20 cellular contexts compared by ENCODE assay signal in the genomic region with DNA sequence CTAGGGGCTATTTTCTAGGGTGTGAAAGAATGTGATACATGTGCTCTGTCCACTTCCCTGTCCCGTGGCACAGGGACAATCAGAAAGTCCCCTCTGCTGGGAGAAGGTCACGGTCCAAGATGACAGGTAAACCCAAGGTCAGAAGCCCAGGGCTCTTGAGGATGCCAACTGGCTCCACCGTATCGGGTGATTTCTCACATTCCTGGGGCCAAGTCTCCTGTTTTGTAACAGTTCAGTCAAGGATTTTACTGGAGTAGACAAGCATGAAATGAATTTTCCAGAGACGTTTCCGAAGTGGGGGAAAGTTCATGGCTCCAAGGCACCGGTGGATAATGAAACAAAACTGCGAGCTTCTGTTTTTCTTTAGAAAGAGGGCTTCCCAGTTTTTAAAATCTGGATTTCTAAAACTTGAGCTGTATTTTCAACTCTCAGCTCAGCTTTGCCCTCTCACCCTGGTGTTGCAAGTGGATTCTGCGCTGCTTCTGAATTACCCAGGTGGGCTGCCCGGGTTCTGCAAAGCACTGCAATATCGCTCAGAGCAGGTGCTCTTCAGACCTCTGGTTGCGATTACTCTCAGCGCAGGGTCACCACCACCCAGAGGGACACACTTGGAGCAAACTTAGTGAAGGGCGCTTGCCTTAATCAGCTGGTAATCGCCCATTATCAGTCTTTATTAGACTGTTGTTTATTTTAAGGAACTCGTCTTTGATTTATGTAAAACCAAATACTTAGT.
A peak's percentile ranks its signal among the peaks of the same experiment; 100 is the strongest.
DNase-seq lines count a peak whose midpoint lies in the region; ATAC-seq and TF ChIP-seq lines count a peak whose summit lies in the region.
"Had no signal": no experiment of that assay in that cellular context is flagged by ENCODE, and none has a peak within 500 bp of the region (broad histone marks: within the 10 kb centered on the region; RNA-seq: fewer than 3 reads in every experiment).

No MANE protein-coding gene starts in this region.

- no peak overlapping the region for H3K9ac ChIP-seq in trophoblast cell (ENCODE audit: low read length)

- H3K27ac ChIP-seq in heart left ventricle (peak overlapping the region in 5 of 12 donors; percentile 6 to 44 (median 30)), right atrium auricular region (peak overlapping the region in 1 of 2 donors; percentile 23), trophoblast cell (ENCODE audit: low read depth, low read length) (no peak overlapping the region), tibial artery (no peak overlapping the region), transverse colon (no peak overlapping the region)
- H3K27ac ChIP-seq: PC-9 had no signal

- peaks cover 4% of the 10 kb centered on the region for H3K4me1 Mint-ChIP-seq in endothelial cell (ENCODE audit: unreplicated experiment)
- H3K4me1 Mint-ChIP-seq: central memory CD8-positive, alpha-beta T cell; endodermal cell had no signal

- H3K27me3 ChIP-seq in heart left ventricle (no peaks in the 10 kb centered on the region), right atrium auricular region (no peaks in the 10 kb centered on the region), trophoblast cell (ENCODE audit: insufficient read depth, low read length) (no peaks in the 10 kb centered on the region), tibial artery (no peaks in the 10 kb centered on the region), transverse colon (peaks cover 7% of the 10 kb centered on the region)

- H3K4me2 ChIP-seq in trophoblast cell (ENCODE audit: low read length), result no peak overlapping the region
- H3K4me2 ChIP-seq: PC-9 had no signal

- no peak overlapping the region for H3K18ac ChIP-seq in trophoblast cell (ENCODE audit: low read length)

- no peak overlapping the region for H2AK5ac ChIP-seq in trophoblast cell (ENCODE audit: low read length)

- H3K36me3 ChIP-seq in heart left ventricle (no peaks in the 10 kb centered on the region), right atrium auricular region (no peaks in the 10 kb centered on the region), trophoblast cell (ENCODE audit: control insufficient read depth in 1 of 2, insufficient read depth in 2 of 2, low read length in 2 of 2) (no peaks in the 10 kb centered on the region), tibial artery (no peaks in the 10 kb centered on the region), transverse colon (no peaks in the 10 kb centered on the region)

- in situ Hi-C loops in transverse colon (cut with MboI; ENCODE audit: low pct_ligation_motif_present in 1 of 4, low pct_unique_long_range_greater_than_20kb in 1 of 4, low sequenced_read_pairs in 3 of 4), result no loop called here

- H3K4me3 ChIP-seq in heart left ventricle (peak overlapping the region in 8 of 12 donors; percentile 20 to 42 (median 36)), right atrium auricular region (peak overlapping the region in 1 of 2 donors; percentile 2), fibroblast of villous mesenchyme (ENCODE audit: low read depth, low read length) (peak overlapping the region; percentile 38), trophoblast cell (ENCODE audit: low read depth, low read length) (no peak overlapping the region), tibial artery (peak overlapping the region; percentile 1 to 25), transverse colon (no peak overlapping the region)
- H3K4me3 ChIP-seq: PC-9 had no signal

- no peak overlapping the region for H3K4ac ChIP-seq in trophoblast cell (ENCODE audit: low read depth, low read length)

- no peaks in the 10 kb centered on the region for H3K79me1 ChIP-seq in trophoblast cell (ENCODE audit: low read length)

- 55 to 73% (median 66%) methylated on average over 16 of the region's 16 CpGs for WGBS in heart left ventricle, 4 donors
- WGBS in trophoblast cell (ENCODE audit: extremely low coverage, insufficient coverage, insufficient read length), result no CpG with 5 or more reads among the region's 16 CpGs
- 74 to 80% methylated on average over 11 to 16 of the region's 16 CpGs for WGBS in transverse colon (ENCODE audit: low coverage in 1 of 2), 2 donors

- no peaks in the 10 kb centered on the region for H3K27me3 Mint-ChIP-seq in endothelial cell (ENCODE audit: unreplicated experiment)
- H3K27me3 Mint-ChIP-seq: CD4-positive, CD25-positive, alpha-beta regulatory T cell had no signal

- no peaks in the 10 kb centered on the region for H3K79me2 ChIP-seq in trophoblast cell (ENCODE audit: control insufficient read depth, insufficient read depth, low read length, poor library complexity)

- H2BK12ac ChIP-seq in trophoblast cell (ENCODE audit: low read length), result no peak overlapping the region

- H2BK5ac ChIP-seq in trophoblast cell (ENCODE audit: low read depth, low read length, poor library complexity), result no peak overlapping the region

- H3K4me3 Mint-ChIP-seq in endothelial cell (ENCODE audit: unreplicated experiment), result no peak overlapping the region
- H3K4me3 Mint-ChIP-seq: activated CD8-positive, alpha-beta T cell treated with anti-CD3 and anti-CD28 coated beads for 36 hours; activated naive CD8-positive, alpha-beta T cell treated with anti-CD3 and anti-CD28 coated beads for 36 hours; activated T-cell treated with anti-CD3 and anti-CD28 coated beads, Interleukin-2, amount 50 U/mL, for 72 hours; CD4-positive, CD25-positive, alpha-beta regulatory T cell; central memory CD8-positive, alpha-beta T cell; endodermal cell; type B pancreatic cell had no signal

- H3K4me1 ChIP-seq in heart left ventricle (peaks cover 0 to 21% (median 5%) of the 10 kb centered on the region in 12 donors), right atrium auricular region (no peaks in the 10 kb centered on the region), trophoblast cell (ENCODE audit: control insufficient read depth in 1 of 2, insufficient read depth in 2 of 2, low read length in 2 of 2) (peaks cover 2 to 6% of the 10 kb centered on the region in 2 experiments), tibial artery (peaks cover 0 to 12% (median 4%) of the 10 kb centered on the region in 4 donors), transverse colon (no peaks in the 10 kb centered on the region)

- H2BK120ac ChIP-seq in trophoblast cell (ENCODE audit: insufficient read depth, low read length, poor library complexity), result no peak overlapping the region

- H3K9me3 Mint-ChIP-seq in endothelial cell (ENCODE audit: unreplicated experiment), result no peaks in the 10 kb centered on the region
- H3K9me3 Mint-ChIP-seq: activated CD8-positive, alpha-beta T cell treated with anti-CD3 and anti-CD28 coated beads for 36 hours; activated naive CD8-positive, alpha-beta T cell treated with anti-CD3 and anti-CD28 coated beads for 36 hours; central memory CD8-positive, alpha-beta T cell; endodermal cell had no signal

- no peak overlapping the region for H2AFZ ChIP-seq in trophoblast cell (ENCODE audit: insufficient read depth, low read length, poor library complexity)
- H2AFZ ChIP-seq: PC-9 had no signal

- ATAC-seq in heart left ventricle, result peak in 3 of 4 donors; percentile 26 to 55 (median 47)
- ATAC-seq: activated CD8-positive, alpha-beta T cell treated with anti-CD3 and anti-CD28 coated beads for 36 hours; activated T-cell treated with anti-CD3 and anti-CD28 coated beads, Interleukin-2, amount 50 U/mL, for 72 hours; HCT116 had no signal

- H3K9me3 ChIP-seq in heart left ventricle (no peaks in the 10 kb centered on the region), right atrium auricular region (no peaks in the 10 kb centered on the region), trophoblast cell (ENCODE audit: insufficient read depth, low read depth, low read length) (no peaks in the 10 kb centered on the region), tibial artery (no peaks in the 10 kb centered on the region), transverse colon (no peaks in the 10 kb centered on the region)

- TF ChIP-seq CTCF in heart left ventricle (IDR thresholded peaks at IDR 0.05), result no peak
- TF ChIP-seq CTCF in right atrium auricular region (IDR thresholded peaks at IDR 0.05), result no peak
- TF ChIP-seq CTCF in fibroblast of villous mesenchyme (IDR thresholded peaks at IDR 0.05; ENCODE audit: insufficient read depth, low read depth, low read length), result no peak
- no peak for TF ChIP-seq CTCF in tibial artery (IDR thresholded peaks at IDR 0.05)
- TF ChIP-seq CTCF in endothelial cell (IDR thresholded peaks at IDR 0.05; ENCODE audit: unreplicated experiment), result no peak
- no peak for TF ChIP-seq CTCF in transverse colon (IDR thresholded peaks at IDR 0.05)

- no peak overlapping the region for H4K91ac ChIP-seq in trophoblast cell (ENCODE audit: low read depth, low read length)

- no peak for DNase-seq in heart left ventricle
- DNase-seq in right atrium auricular region (ENCODE audit: low spot score), result no peak
- peak; percentile 57 for DNase-seq in fibroblast of villous mesenchyme (ENCODE audit: low read depth)
- DNase-seq in trophoblast cell, result peak; percentile 40 to 58
- DNase-seq in tibial artery, result no peak
- DNase-seq in endothelial cell (ENCODE audit: low spot score), result no peak
- no peak for DNase-seq in transverse colon
- no peak for DNase-seq in AG08395 (ENCODE audit: low spot score)
- DNase-seq: 8988T; activated CD8-positive, alpha-beta T cell treated with anti-CD3 and anti-CD28 coated beads for 36 hours; activated naive CD8-positive, alpha-beta T cell treated with anti-CD3 and anti-CD28 coated beads for 36 hours; activated T-cell treated with anti-CD3 and anti-CD28 coated beads, Interleukin-2, amount 50 U/mL, for 72 hours; CD4-positive, CD25-positive, alpha-beta regulatory T cell; endodermal cell; NCI-H2029; NCI-H524 treated with DMSO at 0.1 percent for 48 hours; PC-9 had no signal

- H4K12ac ChIP-seq in trophoblast cell (ENCODE audit: low read depth, low read length), result no peak overlapping the region

- H3K27ac Mint-ChIP-seq in endothelial cell (ENCODE audit: unreplicated experiment), result no peak overlapping the region
- H3K27ac Mint-ChIP-seq: activated CD8-positive, alpha-beta T cell treated with anti-CD3 and anti-CD28 coated beads for 36 hours; activated naive CD8-positive, alpha-beta T cell treated with anti-CD3 and anti-CD28 coated beads for 36 hours; activated T-cell treated with anti-CD3 and anti-CD28 coated beads, Interleukin-2, amount 50 U/mL, for 72 hours; endodermal cell; type B pancreatic cell had no signal

- no peak overlapping the region for H3K14ac ChIP-seq in trophoblast cell (ENCODE audit: low read length)

- no peaks in the 10 kb centered on the region for H3K36me3 Mint-ChIP-seq in endothelial cell (ENCODE audit: low read depth, unreplicated experiment)
- H3K36me3 Mint-ChIP-seq: activated naive CD8-positive, alpha-beta T cell treated with anti-CD3 and anti-CD28 coated beads for 36 hours; CD4-positive, CD25-positive, alpha-beta regulatory T cell; type B pancreatic cell had no signal

- TF ChIP-seq POLR2A in heart left ventricle (IDR thresholded peaks at IDR 0.05) (no peak), transverse colon (IDR thresholded peaks at IDR 0.05) (no peak)

- H4K8ac ChIP-seq in trophoblast cell (ENCODE audit: low read depth, low read length), result no peak overlapping the region

- intact Hi-C loops in heart left ventricle (cut with DNase I), result no loop called here
- intact Hi-C loops in tibial artery (cut with DNase I; ENCODE audit: low total_unique reads), result no loop called here
- intact Hi-C loops in transverse colon (cut with DNase I; ENCODE audit: low total_unique reads), result no loop called here

- TF ChIP-seq EP300 in transverse colon (IDR thresholded peaks at IDR 0.05; ENCODE audit: low read depth), result no peak

- H3K23ac ChIP-seq in trophoblast cell (ENCODE audit: low read length), result no peak overlapping the region

Comparison
In these comparisons a context has a peak if more than half of its experiments do, and no peak if none do; other contexts are left out.
1. DNase-seq: peak in fibroblast of villous mesenchyme (single experiment) and trophoblast cell (2 of 2); none in heart left ventricle (0 of 5), right atrium auricular region (single experiment), tibial artery (0 of 2), endothelial cell (single experiment), transverse colon (single experiment) and AG08395 (single experiment).
2. H3K4me3 ChIP-seq: peak in heart left ventricle (8 of 12), fibroblast of villous mesenchyme (single experiment) and tibial artery (2 of 2); none in trophoblast cell (single experiment) and transverse colon (0 of 4).